12 cellular contexts compared by ENCODE assay signal in genomic region chr12:57821474-57822214, GRCh38.
"Had no signal": no experiment of that assay in that cellular context is flagged by ENCODE, and none has a peak within 500 bp of the region (broad histone marks: within the 10 kb centered on the region; RNA-seq: fewer than 3 reads in every experiment).

No MANE protein-coding gene starts in this region.

- H3K4me3 ChIP-seq: body of pancreas, ovary, smooth muscle cell, suprapubic skin had no signal

- DNase-seq: activated CD4-positive, alpha-beta T cell treated with anti-CD3 and anti-CD28 coated beads, Interleukin-2, amount 50 U/mL, for 1 hour; activated CD4-positive, CD25-positive, alpha-beta regulatory T cell; activated CD8-positive, alpha-beta memory T cell treated with anti-CD3 and anti-CD28 coated beads, Interleukin-2, amount 10 ng/mL, durations not matched to agents 7 days and 5 days; activated naive CD4-positive, alpha-beta T cell treated with Interleukin-2 at 50 U/mL for 16 hours; activated T-cell treated with anti-CD3 and anti-CD28 coated beads, Interleukin-2, amount 50 U/mL, for 4 hours; body of pancreas; cerebellar nuclear complex; SHP77 treated with DMSO at 0.1 percent for 48 hours had no signal

- H3K27ac ChIP-seq: body of pancreas, ovary, suprapubic skin had no signal

- H3K27me3 ChIP-seq: body of pancreas, ovary, suprapubic skin had no signal

- H3K36me3 ChIP-seq: ovary had no signal

- ATAC-seq: activated CD8-positive, alpha-beta memory T cell treated with anti-CD3 and anti-CD28 coated beads, Interleukin-2, amount 10 ng/mL, durations not matched to agents 7 days and 5 days; activated T-cell treated with anti-CD3 and anti-CD28 coated beads, Interleukin-2, amount 50 U/mL, for 4 hours; body of pancreas; stimulated activated memory B cell treated with anti-CD40 and anti-IgM and Interleukin-4, amounts not matched to agents 10 μg/mL and 1 μg/mL and 100 μg/mL, for 72 hours had no signal

- H3K9me3 ChIP-seq: body of pancreas, ovary, suprapubic skin had no signal

- H3K4me1 ChIP-seq: body of pancreas had no signal
